1 cellular context compared by ENCODE assay signal in the genomic region with DNA sequence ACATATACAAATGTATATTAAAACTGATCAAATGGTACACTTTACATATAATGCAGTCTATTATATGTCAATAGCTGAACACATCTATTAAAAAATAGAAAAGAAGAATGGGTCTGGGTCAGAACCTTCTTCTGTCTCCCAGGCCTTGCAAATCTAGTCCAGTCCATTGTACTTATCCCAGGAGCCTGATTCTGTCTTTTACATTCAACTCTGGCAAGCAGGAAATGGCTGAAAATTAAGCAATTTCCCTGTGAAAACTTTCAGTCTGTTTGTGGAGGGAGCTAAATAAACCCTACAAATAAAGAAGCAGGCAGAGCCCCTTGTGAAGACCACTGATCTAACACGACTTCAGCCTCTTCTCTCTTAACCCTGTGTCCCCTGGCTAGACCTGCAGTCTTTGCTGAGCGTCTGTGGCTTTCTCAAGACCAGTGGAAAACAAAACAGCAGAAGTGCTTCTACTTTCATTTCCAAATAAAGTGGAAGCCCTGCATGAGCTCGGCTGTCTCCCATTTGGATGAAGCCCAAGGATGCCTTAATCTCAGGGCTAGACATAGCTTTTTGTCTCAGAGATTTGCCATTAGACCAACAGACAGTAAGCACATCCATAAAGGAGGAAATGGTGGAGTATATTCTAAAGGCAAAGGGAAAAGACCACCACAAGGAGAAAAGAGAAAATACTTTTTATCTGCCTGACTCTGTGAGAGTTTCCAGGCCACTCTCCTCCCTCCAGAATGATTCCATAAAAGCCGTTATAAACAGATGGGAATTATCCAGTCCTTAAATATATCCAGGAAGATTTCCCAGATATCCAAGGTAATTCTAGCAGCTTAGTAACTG.
TF ChIP-seq lines count a peak whose summit lies in the region.

No MANE protein-coding gene starts in this region.

TF ChIP-seq in SK-N-SH treated with all-trans-retinoic acid at 6 μM for 48 hours, 23 proteins besides CTCF, POLR2A, EP300 and RAD21 (continued from another document):
- TF ChIP-seq POU6F1 (CRISPR knock-in tag; IDR thresholded peaks at IDR 0.05; ENCODE audit: borderline replicate concordance, low read depth), result no peak
TF ChIP-seq in SK-N-SH treated with all-trans-retinoic acid at 6 μM for 48 hours: peak in this region for 0.
